In genomic region chr20:48340915-48341314, GRCh38 we compare ENCODE assay signal across 28 cellular contexts.
"Had no signal": no experiment of that assay in that cellular context is flagged by ENCODE, and none has a peak within 500 bp of the region (broad histone marks: within the 10 kb centered on the region; RNA-seq: fewer than 3 reads in every experiment).

No MANE protein-coding gene starts in this region.

- H3K27ac ChIP-seq: epithelial cell of prostate, gastrocnemius medialis, heart left ventricle, hepatocyte, psoas muscle, testis, tibial artery had no signal

- H3K4me1 Mint-ChIP-seq: endodermal cell had no signal

- H3K9me3 Mint-ChIP-seq: dendritic cell treated with granulocyte-macrophage colony-stimulating factor and Interleukin-4, amounts not matched to agents 40 ng/mL and 50 ng/mL, for 4 days; mesothelial cell of epicardium; natural killer cell treated with Interleukin-12 subunit alpha and Interleukin-12 subunit beta and Interleukin-15 and Interleukin-18, amount 100 ng/mL, for 72 hours had no signal

- H3K4me3 Mint-ChIP-seq: dendritic cell treated with granulocyte-macrophage colony-stimulating factor and Interleukin-4, amounts not matched to agents 40 ng/mL and 50 ng/mL, for 4 days; endodermal cell; mesothelial cell of epicardium; natural killer cell treated with Interleukin-12 subunit alpha and Interleukin-12 subunit beta and Interleukin-15 and Interleukin-18, amount 100 ng/mL, for 72 hours; stimulated activated effector memory CD8-positive, alpha-beta T cell treated with anti-CD3 and anti-CD28 coated beads, Interleukin-12 subunit alpha, Interleukin-12 subunit beta, amount 100 ng/mL, for 72 hours; type B pancreatic cell had no signal

- H3K27ac Mint-ChIP-seq: dendritic cell treated with granulocyte-macrophage colony-stimulating factor and Interleukin-4, amounts not matched to agents 40 ng/mL and 50 ng/mL, for 4 days; endodermal cell; mesothelial cell of epicardium; natural killer cell treated with Interleukin-12 subunit alpha and Interleukin-12 subunit beta and Interleukin-15 and Interleukin-18, amount 100 ng/mL, for 72 hours; type B pancreatic cell had no signal

- H3K36me3 Mint-ChIP-seq: mesothelial cell of epicardium; naive B cell; natural killer cell treated with Interleukin-12 subunit alpha and Interleukin-12 subunit beta and Interleukin-15 and Interleukin-18, amount 100 ng/mL, for 72 hours; stimulated activated effector memory CD8-positive, alpha-beta T cell treated with anti-CD3 and anti-CD28 coated beads, Interleukin-12 subunit alpha, Interleukin-12 subunit beta, amount 100 ng/mL, for 72 hours; type B pancreatic cell had no signal

- DNase-seq: effector CD8-positive, alpha-beta T cell; endodermal cell; foreskin fibroblast; gastrocnemius medialis; heart left ventricle; kidney; mesenchymal stem cell; naive B cell; nucleus accumbens; psoas muscle; right cardiac atrium; sigmoid colon; stimulated activated CD4-positive, alpha-beta T cell treated with anti-CD3 and anti-CD28 coated beads, Interleukin-2, amount 100 ng/mL, for 24 hours; stimulated activated CD4-positive, alpha-beta T cell treated with anti-CD3 and anti-CD28 coated beads, Interleukin-4, amount 100 ng/mL, for 24 hours; stimulated activated naive CD8-positive, alpha-beta T cell treated with anti-CD3 and anti-CD28 coated beads, Interleukin-15, Interleukin-2, amounts not matched to agents 100 U/mL and 50 U/mL, for 24 hours; substantia nigra; testis; tibial artery had no signal

- ATAC-seq: esophagus mucosa; gastrocnemius medialis; heart left ventricle; left lobe of liver; mucosa of descending colon; psoas muscle; stimulated activated naive CD8-positive, alpha-beta T cell treated with anti-CD3 and anti-CD28 coated beads, Interleukin-15, Interleukin-2, amounts not matched to agents 100 U/mL and 50 U/mL, for 24 hours had no signal
